In the genomic region with DNA sequence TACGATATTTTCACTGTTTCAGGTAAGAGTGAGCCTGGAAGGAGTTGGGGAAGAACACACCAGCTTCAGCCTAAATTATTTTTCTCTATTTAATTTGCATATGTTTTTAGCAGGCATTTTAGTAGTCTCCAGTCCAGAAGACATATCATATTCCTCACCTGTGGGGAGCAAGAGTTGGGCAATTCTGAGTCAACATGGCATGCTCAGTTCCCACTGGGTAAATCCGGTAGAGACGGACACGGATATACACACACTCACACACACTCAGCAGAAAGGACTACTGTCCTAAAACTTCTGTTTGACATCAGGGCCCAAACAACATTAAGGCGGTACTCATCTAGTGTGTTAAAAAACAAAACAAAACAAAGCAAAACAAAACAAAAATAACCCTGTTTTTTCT, we compare ENCODE assay signal across 34 cellular contexts.
"Had no signal": no experiment of that assay in that cellular context is flagged by ENCODE, and none has a peak within 500 bp of the region (broad histone marks: within the 10 kb centered on the region; RNA-seq: fewer than 3 reads in every experiment).

No MANE protein-coding gene starts in this region.

- H3K36me3 ChIP-seq: brain microvascular endothelial cell had no signal

- H3K4me3 ChIP-seq: body of pancreas had no signal

- ATAC-seq: activated CD4-positive, alpha-beta T cell treated with anti-CD3 and anti-CD28 coated beads for 36 hours; activated CD4-positive, CD25-positive, alpha-beta regulatory T cell treated with anti-CD3 and anti-CD28 coated beads, Interleukin-2, amount 50 U/mL, for 24 hours; activated CD8-positive, alpha-beta memory T cell treated with anti-CD3 and anti-CD28 coated beads, Interleukin-2, amount 10 ng/mL, durations not matched to agents 7 days and 5 days; activated CD8-positive, alpha-beta T cell treated with anti-CD3 and anti-CD28 coated beads, Interleukin-2, amount 10 ng/mL, durations not matched to agents 7 days and 5 days; activated naive CD8-positive, alpha-beta T cell treated with anti-CD3 and anti-CD28 coated beads, Interleukin-2, amount 50 U/mL, for 24 hours; body of pancreas had no signal

- H3K9me3 Mint-ChIP-seq: activated B cell treated with CpG ODN at 0.5 μM for 24 hours; activated CD4-positive, alpha-beta memory T cell treated with anti-CD3 and anti-CD28 coated beads, Interleukin-2, amount 10 ng/mL, durations not matched to agents 7 days and 5 days; activated CD4-positive, alpha-beta T cell treated with anti-CD3 and anti-CD28 coated beads, Interleukin-2, amount 10 ng/mL, durations not matched to agents 7 days and 5 days; activated naive CD4-positive, alpha-beta T cell treated with anti-CD3 and anti-CD28 coated beads, Interleukin-2, amount 10 ng/mL, durations not matched to agents 7 days and 5 days; activated naive CD4-positive, alpha-beta T cell treated with anti-CD3 and anti-CD28 coated beads, Interleukin-2, amount 50 U/mL, for 24 hours; activated naive CD8-positive, alpha-beta T cell treated with anti-CD3 and anti-CD28 coated beads, Interleukin-2, amount 10 ng/mL, durations not matched to agents 7 days and 5 days; activated naive CD8-positive, alpha-beta T cell treated with anti-CD3 and anti-CD28 coated beads, Interleukin-2, amount 50 U/mL, for 24 hours; activated T-cell treated with anti-CD3 and anti-CD28 coated beads, Interleukin-2, amount 50 U/mL, for 24 hours; activated T-helper 2 cell treated with anti-CD3 and anti-CD28 coated beads, Interferon-gamma antibody, Interleukin-2, Interleukin-4, amounts not matched to agents 10 μg/mL and 5 μg/mL and 100 μg/mL, durations not matched to agents 14 hours and 24 hours and 36 hours; T-helper 1 cell treated with Interleukin-12 subunit alpha and Interleukin-12 subunit beta and Interleukin-4 antibody, amounts not matched to agents 30 μg/mL and 1 μg/mL, for 36 hours had no signal

- DNase-seq: activated B cell treated with CpG ODN at 0.5 μM for 24 hours; activated CD4-positive, alpha-beta memory T cell treated with anti-CD3 and anti-CD28 coated beads, Interleukin-2, amount 10 ng/mL, durations not matched to agents 7 days and 5 days; activated CD4-positive, alpha-beta T cell treated with anti-CD3 and anti-CD28 coated beads for 1 hour; activated CD4-positive, alpha-beta T cell treated with anti-CD3 and anti-CD28 coated beads for 36 hours; activated CD4-positive, alpha-beta T cell treated with anti-CD3 and anti-CD28 coated beads for 48 hours; activated CD4-positive, alpha-beta T cell treated with anti-CD3 and anti-CD28 coated beads, Interleukin-2, amount 10 ng/mL, durations not matched to agents 7 days and 5 days; activated CD4-positive, alpha-beta T cell treated with anti-CD3 and anti-CD28 coated beads, Interleukin-2, amount 50 U/mL, for 48 hours; activated CD8-positive, alpha-beta memory T cell treated with anti-CD3 and anti-CD28 coated beads for 24 hours; activated CD8-positive, alpha-beta memory T cell treated with anti-CD3 and anti-CD28 coated beads, Interleukin-2, amount 10 ng/mL, durations not matched to agents 7 days and 5 days; activated CD8-positive, alpha-beta memory T cell treated with anti-CD3 and anti-CD28 coated beads, Interleukin-2, amount 50 U/mL, for 48 hours; activated CD8-positive, alpha-beta T cell treated with anti-CD3 and anti-CD28 coated beads, Interleukin-2, amount 10 ng/mL, durations not matched to agents 7 days and 5 days; activated effector memory CD4-positive, alpha-beta T cell treated with Interleukin-2 at 50 U/mL for 16 hours; activated gamma-delta T cell; activated naive CD4-positive, alpha-beta T cell treated with anti-CD3 and anti-CD28 coated beads, Interleukin-2, amount 10 ng/mL, durations not matched to agents 7 days and 5 days; activated naive CD4-positive, alpha-beta T cell treated with Interleukin-2 at 50 U/mL for 16 hours; activated naive CD8-positive, alpha-beta T cell treated with anti-CD3 and anti-CD28 coated beads, Interleukin-2, amount 10 ng/mL, durations not matched to agents 7 days and 5 days; activated naive CD8-positive, alpha-beta T cell treated with anti-CD3 and anti-CD28 coated beads, Interleukin-2, amount 50 U/mL, for 24 hours; activated T-cell treated with anti-CD3 and anti-CD28 coated beads, Interleukin-2, amount 50 U/mL, for 24 hours; activated T-cell treated with anti-CD3 and anti-CD28 coated beads, Interleukin-2, amount 50 U/mL, for 48 hours; amniotic stem cell; aorta; body of pancreas; brain microvascular endothelial cell; central memory CD4-positive, alpha-beta T cell; SW 1271; T-helper 1 cell had no signal

- H3K9me3 ChIP-seq: body of pancreas had no signal

- H3K27ac ChIP-seq: body of pancreas, brain microvascular endothelial cell, VCaP had no signal

- FAIRE-seq: astrocyte, TTC549 had no signal

- H3K27me3 ChIP-seq: body of pancreas, brain microvascular endothelial cell had no signal

- H3K4me3 Mint-ChIP-seq: activated B cell treated with CpG ODN at 0.5 μM for 24 hours; activated CD4-positive, alpha-beta memory T cell treated with anti-CD3 and anti-CD28 coated beads, Interleukin-2, amount 10 ng/mL, durations not matched to agents 7 days and 5 days; activated CD4-positive, alpha-beta T cell treated with anti-CD3 and anti-CD28 coated beads for 36 hours; activated CD4-positive, alpha-beta T cell treated with anti-CD3 and anti-CD28 coated beads, Interleukin-2, amount 10 ng/mL, durations not matched to agents 7 days and 5 days; activated CD8-positive, alpha-beta memory T cell treated with anti-CD3 and anti-CD28 coated beads, Interleukin-2, amount 10 ng/mL, durations not matched to agents 7 days and 5 days; activated CD8-positive, alpha-beta T cell treated with anti-CD3 and anti-CD28 coated beads, Interleukin-2, amount 10 ng/mL, durations not matched to agents 7 days and 5 days; activated naive CD4-positive, alpha-beta T cell treated with anti-CD3 and anti-CD28 coated beads, Interleukin-2, amount 10 ng/mL, durations not matched to agents 7 days and 5 days; activated naive CD4-positive, alpha-beta T cell treated with anti-CD3 and anti-CD28 coated beads, Interleukin-2, amount 50 U/mL, for 24 hours; activated naive CD8-positive, alpha-beta T cell; activated naive CD8-positive, alpha-beta T cell treated with anti-CD3 and anti-CD28 coated beads, Interleukin-2, amount 10 ng/mL, durations not matched to agents 7 days and 5 days; activated naive CD8-positive, alpha-beta T cell treated with anti-CD3 and anti-CD28 coated beads, Interleukin-2, amount 50 U/mL, for 24 hours; activated T-cell treated with anti-CD3 and anti-CD28 coated beads, Interleukin-2, amount 50 U/mL, for 24 hours; T-helper 1 cell treated with Interleukin-12 subunit alpha and Interleukin-12 subunit beta and Interleukin-4 antibody, amounts not matched to agents 30 μg/mL and 1 μg/mL, for 36 hours had no signal

- H3K36me3 Mint-ChIP-seq: activated CD8-positive, alpha-beta memory T cell treated with anti-CD3 and anti-CD28 coated beads, Interleukin-2, amount 10 ng/mL, durations not matched to agents 7 days and 5 days; activated naive CD4-positive, alpha-beta T cell treated with anti-CD3 and anti-CD28 coated beads, Interleukin-2, amount 10 ng/mL, durations not matched to agents 7 days and 5 days; activated naive CD4-positive, alpha-beta T cell treated with anti-CD3 and anti-CD28 coated beads, Interleukin-2, amount 50 U/mL, for 24 hours; activated naive CD8-positive, alpha-beta T cell; activated naive CD8-positive, alpha-beta T cell treated with anti-CD3 and anti-CD28 coated beads, Interleukin-2, amount 10 ng/mL, durations not matched to agents 7 days and 5 days had no signal

- H3K4me1 ChIP-seq: body of pancreas had no signal

- H3K27ac Mint-ChIP-seq: activated B cell treated with CpG ODN at 0.5 μM for 24 hours; activated CD4-positive, alpha-beta memory T cell treated with anti-CD3 and anti-CD28 coated beads, Interleukin-2, amount 10 ng/mL, durations not matched to agents 7 days and 5 days; activated CD4-positive, alpha-beta T cell treated with anti-CD3 and anti-CD28 coated beads for 36 hours; activated CD4-positive, alpha-beta T cell treated with anti-CD3 and anti-CD28 coated beads, Interleukin-2, amount 10 ng/mL, durations not matched to agents 7 days and 5 days; activated CD8-positive, alpha-beta memory T cell treated with anti-CD3 and anti-CD28 coated beads, Interleukin-2, amount 10 ng/mL, durations not matched to agents 7 days and 5 days; activated CD8-positive, alpha-beta T cell treated with anti-CD3 and anti-CD28 coated beads, Interleukin-2, amount 10 ng/mL, durations not matched to agents 7 days and 5 days; activated naive CD4-positive, alpha-beta T cell treated with anti-CD3 and anti-CD28 coated beads, Interleukin-2, amount 10 ng/mL, durations not matched to agents 7 days and 5 days; activated naive CD4-positive, alpha-beta T cell treated with anti-CD3 and anti-CD28 coated beads, Interleukin-2, amount 50 U/mL, for 24 hours; activated naive CD8-positive, alpha-beta T cell; activated naive CD8-positive, alpha-beta T cell treated with anti-CD3 and anti-CD28 coated beads, Interleukin-2, amount 10 ng/mL, durations not matched to agents 7 days and 5 days; activated naive CD8-positive, alpha-beta T cell treated with anti-CD3 and anti-CD28 coated beads, Interleukin-2, amount 50 U/mL, for 24 hours; activated T-cell treated with anti-CD3 and anti-CD28 coated beads, Interleukin-2, amount 50 U/mL, for 24 hours; activated T-helper 2 cell treated with anti-CD3 and anti-CD28 coated beads, Interferon-gamma antibody, Interleukin-2, Interleukin-4, amounts not matched to agents 10 μg/mL and 5 μg/mL and 100 μg/mL, durations not matched to agents 14 hours and 24 hours and 36 hours; T-helper 1 cell treated with Interleukin-12 subunit alpha and Interleukin-12 subunit beta and Interleukin-4 antibody, amounts not matched to agents 30 μg/mL and 1 μg/mL, for 36 hours had no signal

- H3K27me3 Mint-ChIP-seq: activated B cell treated with CpG ODN at 0.5 μM for 24 hours; activated CD4-positive, alpha-beta memory T cell treated with anti-CD3 and anti-CD28 coated beads, Interleukin-2, amount 10 ng/mL, durations not matched to agents 7 days and 5 days; activated CD8-positive, alpha-beta memory T cell treated with anti-CD3 and anti-CD28 coated beads, Interleukin-2, amount 10 ng/mL, durations not matched to agents 7 days and 5 days; activated naive CD4-positive, alpha-beta T cell treated with anti-CD3 and anti-CD28 coated beads, Interleukin-2, amount 50 U/mL, for 24 hours; activated naive CD8-positive, alpha-beta T cell; activated naive CD8-positive, alpha-beta T cell treated with anti-CD3 and anti-CD28 coated beads, Interleukin-2, amount 50 U/mL, for 24 hours had no signal
